ENCODE assay signal across 12 cellular contexts in genomic region chr9:3875371-3876132, GRCh38.
DNase-seq lines count a peak whose midpoint lies in the region; ATAC-seq and TF ChIP-seq lines count a peak whose summit lies in the region.
"Had no signal": no experiment of that assay in that cellular context is flagged by ENCODE, and none has a peak within 500 bp of the region (broad histone marks: within the 10 kb centered on the region; RNA-seq: fewer than 3 reads in every experiment).

No MANE protein-coding gene starts in this region.

- H3K4me1 ChIP-seq in A673 (ENCODE audit: insufficient read depth, low read length, poor library complexity, severe bottlenecking) = no peaks in the 10 kb centered on the region
- H3K4me1 ChIP-seq: lower lobe of right lung had no signal

- no peaks in the 10 kb centered on the region for H3K27me3 ChIP-seq in A673 (replicated peaks; ENCODE audit: insufficient read depth, low read depth, low read length, poor library complexity)

- H3K9me3 Mint-ChIP-seq in WTC11 = peaks cover 29% of the 10 kb centered on the region

- no peaks in the 10 kb centered on the region for H3K36me3 ChIP-seq in A673 (ENCODE audit: insufficient read depth, low read length, poor library complexity, severe bottlenecking)

- no peak overlapping the region for H3K4me3 Mint-ChIP-seq in WTC11
- H3K4me3 Mint-ChIP-seq: CD4-positive, CD25-positive, alpha-beta regulatory T cell; stimulated activated naive B cell treated with anti-CD40 and anti-IgM and Interleukin-4, amounts not matched to agents 10 μg/mL and 1 μg/mL and 100 μg/mL, for 72 hours had no signal

- intact Hi-C loops in A673 (cut with micrococcal nuclease; ENCODE audit: unreplicated experiment) = no loop called here
- intact Hi-C loops in posterior cingulate gyrus (cut with DNase I) = no loop called here

- ATAC-seq in HG02884 (IDR thresholded peaks at IDR 0.05; ENCODE audit: unreplicated experiment) = peak; percentile 57
- ATAC-seq in WTC11 = no peak
- no peak for ATAC-seq in GM18868 (IDR thresholded peaks at IDR 0.05; ENCODE audit: unreplicated experiment)
- ATAC-seq: lower lobe of right lung; stimulated activated naive B cell treated with anti-CD40 and anti-IgM and Interleukin-4, amounts not matched to agents 10 μg/mL and 1 μg/mL and 100 μg/mL, for 72 hours had no signal

- peak overlapping the region; percentile 61; the same call in 1 of the 2 replicates for H3K27ac Mint-ChIP-seq in WTC11
- H3K27ac Mint-ChIP-seq: CD4-positive, CD25-positive, alpha-beta regulatory T cell; stimulated activated naive B cell treated with anti-CD40 and anti-IgM and Interleukin-4, amounts not matched to agents 10 μg/mL and 1 μg/mL and 100 μg/mL, for 72 hours had no signal

- no peak overlapping the region for H3K27ac ChIP-seq in A673 (ENCODE audit: low read depth, low read length, poor library complexity, severe bottlenecking)
- H3K27ac ChIP-seq: lower lobe of right lung had no signal

- H3K27me3 Mint-ChIP-seq in WTC11 (ENCODE audit: low read depth) = no peaks in the 10 kb centered on the region
- H3K27me3 Mint-ChIP-seq: CD4-positive, CD25-positive, alpha-beta regulatory T cell; stimulated activated naive B cell treated with anti-CD40 and anti-IgM and Interleukin-4, amounts not matched to agents 10 μg/mL and 1 μg/mL and 100 μg/mL, for 72 hours had no signal

- TF ChIP-seq CTCF in A673 (conservative IDR thresholded peaks at IDR 0.05; ENCODE audit: low read depth, low read length) = no peak
- TF ChIP-seq CTCF in WTC11 (IDR thresholded peaks at IDR 0.05) = no peak
- no peak for TF ChIP-seq CTCF in fibroblast of villous mesenchyme (IDR thresholded peaks at IDR 0.05; ENCODE audit: insufficient read depth, low read depth, low read length)

- BruUV-seq in A673 (replicated peaks; lab: Mats Ljungman, UMichigan) = no TSS peak

- CTCF ChIA-PET in A673 (lab: Charles Lee) = no interaction called here
- CTCF ChIA-PET in WTC11 (lab: Charles Lee) = interaction anchor here (0.9 kb wide), 1 partner anchor 10 kb away, joined by 4 read pairs; no protein-coding TSS in a partner anchor

- POLR2A ChIA-PET in A673 (lab: Charles Lee; ENCODE audit: low non-redundant PET) = no interaction called here
- POLR2A ChIA-PET in WTC11 (lab: Charles Lee) = no interaction called here

- no peak overlapping the region for H3K4me3 ChIP-seq in A673 (ENCODE audit: low read depth, low read length, poor library complexity, severe bottlenecking)
- H3K4me3 ChIP-seq in fibroblast of villous mesenchyme (ENCODE audit: low read depth, low read length) = no peak overlapping the region
- H3K4me3 ChIP-seq: lower lobe of right lung had no signal

- DNase-seq in A673 (ENCODE audit: low spot score) = peak; percentile 44
- DNase-seq in WTC11 (ENCODE audit: low spot score) = no peak
- DNase-seq in fibroblast of villous mesenchyme (ENCODE audit: low read depth) = peak; percentile 93
- DNase-seq in cerebellar nuclear complex (lab: John Stamatoyannopoulos, UW) = no peak
- no peak for DNase-seq in COLO668 (lab: John Stamatoyannopoulos, UW; ENCODE audit: unreplicated experiment)
- DNase-seq in posterior cingulate gyrus = no peak
- DNase-seq: CD4-positive, CD25-positive, alpha-beta regulatory T cell; lower lobe of right lung; NCI-H2029; stimulated activated naive B cell treated with anti-CD40 and anti-IgM and Interleukin-4, amounts not matched to agents 10 μg/mL and 1 μg/mL and 100 μg/mL, for 72 hours had no signal

- peaks cover 20% of the 10 kb centered on the region for H3K36me3 Mint-ChIP-seq in WTC11
- H3K36me3 Mint-ChIP-seq: CD4-positive, CD25-positive, alpha-beta regulatory T cell; stimulated activated naive B cell treated with anti-CD40 and anti-IgM and Interleukin-4, amounts not matched to agents 10 μg/mL and 1 μg/mL and 100 μg/mL, for 72 hours had no signal

- no peaks in the 10 kb centered on the region for H3K9me3 ChIP-seq in A673 (ENCODE audit: low read depth, low read length, poor library complexity, severe bottlenecking)
- H3K9me3 ChIP-seq: lower lobe of right lung had no signal

- peaks cover 40% of the 10 kb centered on the region for H3K4me1 Mint-ChIP-seq in WTC11
- H3K4me1 Mint-ChIP-seq: CD4-positive, CD25-positive, alpha-beta regulatory T cell; stimulated activated naive B cell treated with anti-CD40 and anti-IgM and Interleukin-4, amounts not matched to agents 10 μg/mL and 1 μg/mL and 100 μg/mL, for 72 hours had no signal

TF ChIP-seq in WTC11, 78 proteins besides CTCF, POLR2A, EP300 and RAD21:
- TF ChIP-seq TP53 (CRISPR knock-in tag; IDR thresholded peaks at IDR 0.05) (no peak), CREM (CRISPR knock-in tag; IDR thresholded peaks at IDR 0.05) (no peak)
- TF ChIP-seq, protein P1, sequence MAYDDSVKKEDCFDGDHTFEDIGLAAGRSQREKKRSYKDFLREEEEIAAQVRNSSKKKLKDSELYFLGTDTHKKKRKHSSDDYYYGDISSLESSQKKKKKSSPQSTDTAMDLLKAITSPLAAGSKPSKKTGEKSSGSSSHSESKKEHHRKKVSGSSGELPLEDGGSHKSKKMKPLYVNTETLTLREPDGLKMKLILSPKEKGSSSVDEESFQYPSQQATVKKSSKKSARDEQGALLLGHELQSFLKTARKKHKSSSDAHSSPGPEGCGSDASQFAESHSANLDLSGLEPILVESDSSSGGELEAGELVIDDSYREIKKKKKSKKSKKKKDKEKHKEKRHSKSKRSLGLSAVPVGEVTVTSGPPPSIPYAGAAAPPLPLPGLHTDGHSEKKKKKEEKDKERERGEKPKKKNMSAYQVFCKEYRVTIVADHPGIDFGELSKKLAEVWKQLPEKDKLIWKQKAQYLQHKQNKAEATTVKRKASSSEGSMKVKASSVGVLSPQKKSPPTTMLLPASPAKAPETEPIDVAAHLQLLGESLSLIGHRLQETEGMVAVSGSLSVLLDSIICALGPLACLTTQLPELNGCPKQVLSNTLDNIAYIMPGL (CRISPR knock-in tag; IDR thresholded peaks at IDR 0.05) = no peak

Comparison
In these comparisons a context has a peak if more than half of its experiments do, and no peak if none do; other contexts are left out.
1. DNase-seq: peak in A673 (single experiment) and fibroblast of villous mesenchyme (single experiment); none in WTC11 (single experiment), cerebellar nuclear complex (0 of 2), COLO668 (single experiment) and posterior cingulate gyrus (0 of 10).